Comparison of ENCODE assay signal across 9 cellular contexts in the genomic region with DNA sequence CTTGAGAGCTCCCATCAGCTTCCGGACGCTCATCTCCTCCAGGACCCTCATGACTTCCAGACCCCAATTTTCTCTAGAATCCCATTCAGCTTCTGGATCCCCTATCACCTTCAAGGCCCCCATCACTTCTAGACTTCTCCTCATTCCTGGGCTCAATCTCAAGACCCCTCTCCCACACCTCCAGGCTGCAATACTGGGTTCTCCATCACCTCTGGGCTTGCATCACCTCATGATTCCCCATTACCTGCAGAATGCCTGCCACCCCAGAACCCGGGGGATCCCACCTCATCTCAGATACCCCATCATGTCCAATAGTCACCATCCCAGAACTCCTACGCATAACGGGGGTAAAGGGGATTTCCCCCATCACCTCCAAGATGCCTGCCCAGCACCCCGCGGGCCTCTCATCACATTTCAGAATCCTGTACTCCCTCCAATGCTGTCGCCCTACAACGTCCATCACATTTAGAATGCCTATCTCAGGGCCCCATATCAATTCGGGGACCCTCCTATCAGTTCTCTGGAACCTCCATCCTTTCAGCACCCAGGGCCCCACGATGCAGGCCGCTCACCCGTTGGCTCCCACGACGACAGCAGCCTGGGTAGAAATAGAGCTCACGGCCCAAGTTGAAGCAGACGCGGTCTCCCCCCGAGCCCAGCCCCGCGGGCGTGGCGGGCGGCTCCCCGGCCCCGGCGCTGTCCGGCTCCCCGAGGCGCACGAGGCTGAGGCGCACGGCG. TPM values are rescaled to one million over a fixed set of nuclear protein-coding genes. Genes with fewer than 3 reads are reported as not detected.
A peak's percentile ranks its signal among the peaks of the same experiment; 100 is the strongest.
DNase-seq lines count a peak whose midpoint lies in the region; ATAC-seq and TF ChIP-seq lines count a peak whose summit lies in the region.
"Had no signal": no experiment of that assay in that cellular context is flagged by ENCODE, and none has a peak within 500 bp of the region (broad histone marks: within the 10 kb centered on the region; RNA-seq: fewer than 3 reads in every experiment).

No MANE protein-coding gene starts in this region.

- DNase-seq in GM12864 (ENCODE audit: low read depth) (no peak), adipocyte (ENCODE audit: low read depth) (no peak), right lobe of liver (no peak), tibial artery (no peak), left lobe of liver (ENCODE audit: low spot score) (no peak), KBM-7 (no peak)
- no peak for DNase-seq in stimulated activated CD4-positive, alpha-beta T cell treated with anti-CD3 and anti-CD28 coated beads, Interleukin-1b, Interleukin-23, amount 100 ng/mL, for 48 hours

- in situ Hi-C loops in KBM-7 (cut with MboI; ENCODE audit: low pct_unique_long_range_greater_than_20kb, low sequenced_read_pairs): no loop called here

- peak overlapping the region; percentile 95 for H3K9ac ChIP-seq in adipocyte (ENCODE audit: low read length)

- ATAC-seq in HG03039 (IDR thresholded peaks at IDR 0.05; ENCODE audit: unreplicated experiment): peak; percentile 32
- ATAC-seq in right lobe of liver: no peak
- ATAC-seq in left lobe of liver: no peak

- TF ChIP-seq CTCF in GM12864 (IDR thresholded peaks at IDR 0.05; ENCODE audit: low read depth, low read length, missing control alignments) (no peak), right lobe of liver (IDR thresholded peaks at IDR 0.05) (no peak), tibial artery (IDR thresholded peaks at IDR 0.05) (no peak)

- H3K4me1 ChIP-seq in adipocyte (ENCODE audit: control insufficient read depth, insufficient read depth, low read length) (peaks cover 11% of the 10 kb centered on the region), right lobe of liver (peaks cover 0 to 15% (median 2%) of the 10 kb centered on the region in 4 donors), tibial artery (peaks cover 0 to 24% (median 20%) of the 10 kb centered on the region in 4 donors)

- no peaks in the 10 kb centered on the region for H3K9me3 ChIP-seq in adipocyte (ENCODE audit: control insufficient read depth, low read length)
- no peaks in the 10 kb centered on the region for H3K9me3 ChIP-seq in right lobe of liver
- no peaks in the 10 kb centered on the region for H3K9me3 ChIP-seq in tibial artery

- H3K4me3 ChIP-seq in GM12864 (ENCODE audit: low read depth, low read length) (peak overlapping the region; percentile 94), adipocyte (ENCODE audit: low read length) (peak overlapping the region; percentile 93), right lobe of liver (peak overlapping the region; percentile 54 to 97 (median 59)), tibial artery (peak overlapping the region; percentile 62 to 72)

- H3K27me3 ChIP-seq in adipocyte (replicated peaks; ENCODE audit: control insufficient read depth, insufficient read depth, low read length): no peaks in the 10 kb centered on the region
- H3K27me3 ChIP-seq in right lobe of liver: no peaks in the 10 kb centered on the region
- H3K27me3 ChIP-seq in tibial artery: no peaks in the 10 kb centered on the region

- intact Hi-C loops in right lobe of liver (cut with DNase I) (no loop called here), tibial artery (cut with DNase I; ENCODE audit: low total_unique reads) (no loop called here)

- no peak for TF ChIP-seq POLR2A in right lobe of liver (IDR thresholded peaks at IDR 0.05)

- 23% methylated on average over 10 of the region's 34 CpGs for WGBS in right lobe of liver (ENCODE audit: insufficient coverage, low coverage, low lambda C conversion rate, missing lambda C conversion rate)

- no peak overlapping the region for H3K27ac ChIP-seq in right lobe of liver
- H3K27ac ChIP-seq in tibial artery: peak overlapping the region; percentile 63 to 75

- H3K36me3 ChIP-seq in adipocyte (ENCODE audit: control insufficient read depth, insufficient read depth, low read length, severe bottlenecking): peaks cover 30% of the 10 kb centered on the region
- no peaks in the 10 kb centered on the region for H3K36me3 ChIP-seq in right lobe of liver
- H3K36me3 ChIP-seq in tibial artery: peaks cover 20 to 42% (median 30%) of the 10 kb centered on the region in 3 donors

RNA-seq across cellular contexts. Expression of a gene that starts 0.7 kb away (rescaled TPM):
- total RNA-seq in right lobe of liver (10 to 100 TPM in 4 of 6 experiments, 1 to 10 TPM in 2; 8.3 to 14.3 (median 11.9) TPM), left lobe of liver (13.9 TPM)

RNA-seq across cellular contexts. Expression of a gene that starts 9.6 kb away (rescaled TPM):
- total RNA-seq in right lobe of liver (10 to 100 TPM in 1 of 6 experiments, 1 to 10 TPM in 5; 4.3 to 14.9 (median 8.7) TPM), left lobe of liver (7.8 TPM)

RNA-seq across cellular contexts. Expression of a gene that starts 22.9 kb away (rescaled TPM):
- total RNA-seq in right lobe of liver: 10 to 100 TPM in 3 of 6 experiments, 1 to 10 TPM in 3; 7.8 to 11.6 (median 9.5) TPM
- 12.1 TPM for total RNA-seq in left lobe of liver

RNA-seq across cellular contexts. Expression of a gene that starts 23.2 kb away (rescaled TPM):
- total RNA-seq in right lobe of liver (not detected), left lobe of liver (not detected)

RNA-seq across cellular contexts. Expression of a gene that starts 58.7 kb away (rescaled TPM):
- total RNA-seq in right lobe of liver (under 1 TPM in 1 of 6 experiments, not detected in 5; 0.24 TPM), left lobe of liver (not detected)
- total RNA-seq: T-helper 1 cell treated with Interleukin-12 subunit alpha and Interleukin-12 subunit beta and Interleukin-4 antibody, amounts not matched to agents 30 ng/mL and 1 ng/mL, for 36 hours had no signal

Comparison
In these comparisons a context has a peak if more than half of its experiments do, and no peak if none do; other contexts are left out.
1. H3K27ac ChIP-seq: peak in tibial artery (2 of 2); none in right lobe of liver (0 of 3).
2. Peak in every context shown above with its lines, with median percentiles within 50 percentile points of each other: H3K4me3 ChIP-seq.